6 cellular contexts compared by ENCODE assay signal in genomic region chrY:16572061-16572460, GRCh38.
"Had no signal": no experiment of that assay in that cellular context is flagged by ENCODE, and none has a peak within 500 bp of the region (broad histone marks: within the 10 kb centered on the region; RNA-seq: fewer than 3 reads in every experiment).

No MANE protein-coding gene starts in this region.

- H2AFZ ChIP-seq: GM23338 had no signal

- H3K4me3 ChIP-seq: GM23338 had no signal

- ATAC-seq: GM23338, HepG2 had no signal

- H3K4me2 ChIP-seq: GM23338 had no signal

- H3K27ac ChIP-seq: HL-60 had no signal

- DNase-seq: H9, HCEC 1CT, KBM-7 had no signal
